ENCODE assay signal across 8 cellular contexts in the genomic region with DNA sequence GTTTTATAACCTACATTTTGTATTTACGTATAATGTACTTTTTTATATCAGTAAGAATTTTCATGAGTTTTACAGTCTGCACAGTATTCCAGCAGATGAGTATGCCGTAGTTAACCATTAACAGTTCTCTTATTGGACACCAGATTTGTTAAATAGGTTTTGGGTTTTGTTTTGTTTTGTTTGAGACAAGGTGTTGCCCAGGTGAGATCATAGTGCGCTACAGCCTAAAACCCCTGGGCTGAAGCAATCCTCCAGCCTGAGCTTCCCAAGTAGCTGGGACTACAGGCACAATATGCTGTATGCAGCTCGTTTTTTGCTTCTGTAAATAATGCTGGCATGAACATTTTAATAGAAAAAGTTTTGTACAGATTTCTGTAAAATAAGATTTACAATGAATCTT.
DNase-seq lines count a peak whose midpoint lies in the region; ATAC-seq and TF ChIP-seq lines count a peak whose summit lies in the region.

No MANE protein-coding gene starts in this region.

- no peaks in the 10 kb centered on the region for H3K9me3 ChIP-seq in mucosa of descending colon
- H3K9me3 ChIP-seq in aorta (ENCODE audit: control insufficient read depth, low read length) = no peaks in the 10 kb centered on the region

- no peaks in the 10 kb centered on the region for H3K27me3 ChIP-seq in aorta (ENCODE audit: control insufficient read depth in 1 of 2, insufficient read depth in 2 of 2, low read length in 1 of 2)

- DNase-seq in COR-L47 (lab: John Stamatoyannopoulos, UW) (peak; percentile 52), NCI-H1417 (lab: John Stamatoyannopoulos, UW) (peak; percentile 61 to 84 (median 65)), astrocyte of the cerebellum (ENCODE audit: low read depth) (no peak), mucosa of descending colon (peak in 1 of 3 donors; percentile 40), aorta (no peak), SW 1271 (lab: John Stamatoyannopoulos, UW) (no peak)
- DNase-seq in activated CD4-positive, CD25-positive, alpha-beta regulatory T cell treated with anti-CD3 and anti-CD28 coated beads, Interleukin-2, amount 50 U/mL, for 72 hours = no peak

- peaks cover 10% of the 10 kb centered on the region for H3K4me1 ChIP-seq in mucosa of descending colon (ENCODE audit: low read depth)
- H3K4me1 ChIP-seq in aorta (ENCODE audit: control insufficient read depth in 1 of 2, insufficient read depth in 2 of 2, low read length in 2 of 2) = no peaks in the 10 kb centered on the region

- peak overlapping the region in 1 of 2 donors; percentile 7 for H3K27ac ChIP-seq in aorta (ENCODE audit: low read depth in 1 of 2, low read length in 2 of 2)

- ATAC-seq in mucosa of descending colon (peak; percentile 41), GM19397 (IDR thresholded peaks at IDR 0.05; ENCODE audit: unreplicated experiment) (no peak), aorta (ENCODE audit: low FRiP score) (no peak)

- WGBS in aorta, 2 donors = 22% methylated on average over 4 of the region's 4 CpGs

- peak overlapping the region; percentile 22 for H3K4me3 ChIP-seq in astrocyte of the cerebellum (ENCODE audit: low read depth, low read length)
- H3K4me3 ChIP-seq in mucosa of descending colon = no peak overlapping the region
- H3K4me3 ChIP-seq in aorta (ENCODE audit: low read length in 2 of 2) = peak overlapping the region in 1 of 2 donors; percentile 26

- in situ Hi-C loops in astrocyte of the cerebellum (cut with HindIII; ENCODE audit: low sequenced_read_pairs) = no loop called here

- no peak for TF ChIP-seq CTCF in astrocyte of the cerebellum (IDR thresholded peaks at IDR 0.05; ENCODE audit: low read depth, low read length, missing control alignments)
- TF ChIP-seq CTCF in mucosa of descending colon (IDR thresholded peaks at IDR 0.05) = no peak

- H3K36me3 ChIP-seq in mucosa of descending colon (ENCODE audit: low read depth) (no peaks in the 10 kb centered on the region), aorta (ENCODE audit: control insufficient read depth in 1 of 2, insufficient read depth in 2 of 2, low read length in 1 of 2) (no peaks in the 10 kb centered on the region)

- intact Hi-C loops in mucosa of descending colon (cut with DNase I, micrococcal nuclease) (loop anchor here in 1 of 2 donors (5.0 kb wide), 2 partner anchors 76 to 91 kb away; partner anchors contain the start of gene CHD2), aorta (cut with DNase I) (loop anchor here in 1 of 2 donors (5.0 kb wide), 1 partner anchor 71 kb away; no protein-coding TSS in a partner anchor)

Comparison
In these comparisons a context has a peak if more than half of its experiments do, and no peak if none do; other contexts are left out.
1. DNase-seq: peak in COR-L47 (single experiment) and NCI-H1417 (3 of 3); none in astrocyte of the cerebellum (single experiment), aorta (0 of 2), activated CD4-positive, CD25-positive, alpha-beta regulatory T cell treated with anti-CD3 and anti-CD28 coated beads, Interleukin-2, amount 50 U/mL, for 72 hours (single experiment) and SW 1271 (0 of 2).